ENCODE assay signal across 14 cellular contexts in genomic region chr10:124545756-124546369, GRCh38.
DNase-seq lines count a peak whose midpoint lies in the region; ATAC-seq lines count a peak whose summit lies in the region.
"Had no signal": no experiment of that assay in that cellular context is flagged by ENCODE, and none has a peak within 500 bp of the region (broad histone marks: within the 10 kb centered on the region; RNA-seq: fewer than 3 reads in every experiment).

No MANE protein-coding gene starts in this region.

- DNase-seq in NCI-H146 (lab: John Stamatoyannopoulos, UW) (peak; percentile 52), NCI-H146 treated with DMSO at 0.1 percent for 48 hours (lab: John Stamatoyannopoulos, UW; ENCODE audit: unreplicated experiment) (no peak), G401 (ENCODE audit: low spot score) (peak; percentile 41), NCI-H510A (lab: John Stamatoyannopoulos, UW) (peak; percentile 28), left kidney (ENCODE audit: low read depth, low spot score) (peak; percentile 61), NCI-H524 (lab: John Stamatoyannopoulos, UW) (no peak)
- DNase-seq: activated CD4-positive, alpha-beta T cell treated with anti-CD3 and anti-CD28 coated beads for 1 hour; activated CD8-positive, alpha-beta memory T cell treated with anti-CD3 and anti-CD28 coated beads, Interleukin-2, amount 50 U/mL, for 48 hours; NCI-H1436 treated with DMSO at 0.1 percent for 48 hours; retina; SJCRH30; stimulated activated naive CD8-positive, alpha-beta T cell treated with anti-CD3 and anti-CD28 coated beads, Interleukin-15, Interleukin-2, amounts not matched to agents 100 U/mL and 50 U/mL, for 24 hours had no signal

- in situ Hi-C loops in G401 (cut with HindIII; ENCODE audit: low sequenced_read_pairs) = no loop called here

- ATAC-seq in HG02973 (IDR thresholded peaks at IDR 0.05; ENCODE audit: unreplicated experiment) (no peak), HG03039 (IDR thresholded peaks at IDR 0.05; ENCODE audit: unreplicated experiment) (no peak)
- ATAC-seq: stimulated activated naive CD8-positive, alpha-beta T cell treated with anti-CD3 and anti-CD28 coated beads, Interleukin-15, Interleukin-2, amounts not matched to agents 100 U/mL and 50 U/mL, for 24 hours had no signal

Comparison
In these comparisons a context has a peak if more than half of its experiments do, and no peak if none do; other contexts are left out.
1. DNase-seq: peak in NCI-H146 (single experiment), G401 (single experiment), NCI-H510A (single experiment) and left kidney (single experiment); none in NCI-H146 treated with DMSO at 0.1 percent for 48 hours (single experiment) and NCI-H524 (0 of 2).